Comparison of ENCODE assay signal across 24 cellular contexts in the genomic region with DNA sequence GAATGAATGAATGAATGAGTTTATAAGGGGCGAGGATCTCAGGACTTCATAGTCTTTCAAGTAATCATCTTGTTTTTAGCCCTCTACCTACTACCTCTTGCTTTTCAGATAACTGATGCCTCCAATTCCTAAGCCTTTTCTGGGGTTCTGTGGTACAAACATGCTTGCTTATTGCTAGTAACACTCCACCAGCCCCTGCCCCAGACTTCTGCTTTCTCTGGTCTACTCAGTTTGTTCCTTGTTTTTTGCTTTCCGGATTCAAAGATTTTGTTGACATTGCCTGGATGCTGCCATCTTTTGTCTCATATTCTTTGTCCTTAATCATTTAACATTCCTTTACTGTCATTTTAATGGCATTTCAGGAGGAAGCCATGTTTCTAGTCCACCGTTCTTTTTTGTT. TPM values are rescaled to one million over a fixed set of nuclear protein-coding genes. Genes with fewer than 3 reads are reported as not detected.
DNase-seq lines count a peak whose midpoint lies in the region; ATAC-seq, FAIRE-seq and TF ChIP-seq lines count a peak whose summit lies in the region.
"Had no signal": no experiment of that assay in that cellular context is flagged by ENCODE, and none has a peak within 500 bp of the region (broad histone marks: within the 10 kb centered on the region; RNA-seq: fewer than 3 reads in every experiment).

No MANE protein-coding gene starts in this region.

- H3K27ac ChIP-seq in K562 (ENCODE audit: extremely low read depth, low read depth, low read length) (no peak overlapping the region), OCI-LY7 (ENCODE audit: low read depth, low read length, poor library complexity, severe bottlenecking) (no peak overlapping the region)

- POLR2A ChIA-PET in K562 (lab: Yijun Ruan, JAX) = no interaction called here
- POLR2A ChIA-PET in OCI-LY7 (lab: Charles Lee) = no interaction called here

- H3K9ac ChIP-seq in K562 (ENCODE audit: insufficient read depth in 1 of 2, low read depth in 2 of 2, low read length in 2 of 2) = no peak overlapping the region

- BruUV-seq in K562 (replicated peaks; lab: Mats Ljungman, UMichigan) (no TSS peak), OCI-LY7 (replicated peaks; lab: Mats Ljungman, UMichigan) (no TSS peak)

- H3K4me3 ChIP-seq in K562 = no peak overlapping the region
- H3K4me3 ChIP-seq in OCI-LY7 (ENCODE audit: low read depth, low read length, poor library complexity, severe bottlenecking) = no peak overlapping the region
- H3K4me3 ChIP-seq: HAP-1 had no signal

- DNase-seq in CD1c-positive myeloid dendritic cell (ENCODE audit: extremely low spot score) (peak; percentile 19), EH (ENCODE audit: low read depth) (peak; percentile 22), MV-4-11 (lab: John Stamatoyannopoulos, UW) (peak; percentile 32), K562 (ENCODE audit: extremely low read depth in 1 of 4, low spot score in 3 of 4) (no peak), retina (no peak), kidney glomerular epithelial cell (lab: John Stamatoyannopoulos, UW) (no peak), OCI-LY7 (ENCODE audit: low spot score) (no peak)
- DNase-seq: C1 segment of cervical spinal cord; Caco-2; CD4-positive, CD25-positive, alpha-beta regulatory T cell; CD8-positive, alpha-beta T cell; DMS79; GF-D8; GOT3; HFFc6 had no signal

- no peaks in the 10 kb centered on the region for H3K9me2 ChIP-seq in OCI-LY7 (ENCODE audit: insufficient read depth, low read length)

- H3K4me2 ChIP-seq in K562 (ENCODE audit: insufficient read depth, low read length) (no peak overlapping the region), OCI-LY7 (ENCODE audit: low read length) (no peak overlapping the region)

- in situ Hi-C loops in K562 (cut with MboI) = no loop called here

- TF ChIP-seq RAD21 in K562 (CRISPR knock-in tag; conservative IDR thresholded peaks at IDR 0.05 in 1 of 2, IDR thresholded peaks at IDR 0.05 in 1 of 2) = no peak

- TF ChIP-seq EP300 in K562 (IDR thresholded peaks at IDR 0.05; ENCODE audit: low read length) = no peak

- no peak for TF ChIP-seq POLR2A in K562 (conservative IDR thresholded peaks at IDR 0.05)

- WGBS in K562 (ENCODE audit: insufficient coverage, low coverage, missing lambda C conversion rate) = 46% methylated on average over 3 of the region's 3 CpGs

- H3K79me2 ChIP-seq in K562 (ENCODE audit: control insufficient read depth, insufficient read depth, low read length) (no peaks in the 10 kb centered on the region), OCI-LY7 (ENCODE audit: insufficient read depth, low read depth, low read length) (no peaks in the 10 kb centered on the region)

- H3K36me3 ChIP-seq in K562 (ENCODE audit: control insufficient read depth, insufficient read depth, low read length) = no peaks in the 10 kb centered on the region
- no peaks in the 10 kb centered on the region for H3K36me3 ChIP-seq in OCI-LY7 (ENCODE audit: insufficient read depth, low read length)
- H3K36me3 ChIP-seq: HAP-1 had no signal

- peaks cover 0 to 7% of the 10 kb centered on the region in 2 experiments; a peak in 3 of 5 replicates for H3K4me1 ChIP-seq in K562 (replicated peaks in 1 of 2; ENCODE audit: control insufficient read depth in 2 of 2, insufficient read depth in 2 of 2, low read length in 2 of 2)
- H3K4me1 ChIP-seq in OCI-LY7 (ENCODE audit: insufficient read depth, low read length, poor library complexity, severe bottlenecking) = no peaks in the 10 kb centered on the region
- H3K4me1 ChIP-seq: Caco-2 had no signal

- H2AFZ ChIP-seq in K562 (ENCODE audit: low read depth, low read length) (no peak overlapping the region), OCI-LY7 (ENCODE audit: low read length) (no peak overlapping the region)

- H3K9me1 ChIP-seq in K562 (ENCODE audit: control insufficient read depth, insufficient read depth, low read length) = no peaks in the 10 kb centered on the region

- no peak for TF ChIP-seq CTCF in K562 (IDR thresholded peaks at IDR 0.05 in 2 of 3, conservative IDR thresholded peaks at IDR 0.05 in 1 of 3; ENCODE audit: insufficient read depth in 2 of 3, low read depth in 1 of 3, low read length in 3 of 3)
- no peak for TF ChIP-seq CTCF in OCI-LY7 (conservative IDR thresholded peaks at IDR 0.05; ENCODE audit: low read length)

- no peak for FAIRE-seq in K562 (lab: Jason Lieb, UNC)
- FAIRE-seq: GM12891, GM18507, H54 had no signal

- intact Hi-C loops in K562 (cut with micrococcal nuclease) = no loop called here
- intact Hi-C loops in OCI-LY7 (cut with micrococcal nuclease; ENCODE audit: unreplicated experiment) = no loop called here

- CTCF ChIA-PET in K562 (lab: Yijun Ruan, JAX; ENCODE audit: low intra/inter-chr PET ratio) (no interaction called here), OCI-LY7 (lab: Charles Lee; ENCODE audit: unreplicated experiment) (no interaction called here)

- H4K20me1 ChIP-seq in K562 (replicated peaks; ENCODE audit: control insufficient read depth, insufficient read depth, low read length) = no peaks in the 10 kb centered on the region
- H4K20me1 ChIP-seq in OCI-LY7 (ENCODE audit: insufficient read depth, low read length) = no peaks in the 10 kb centered on the region

- H3K9me3 ChIP-seq in K562 (replicated peaks; ENCODE audit: control insufficient read depth, insufficient read depth, low read depth, low read length) = no peaks in the 10 kb centered on the region
- H3K9me3 ChIP-seq in OCI-LY7 (ENCODE audit: low read length) = no peaks in the 10 kb centered on the region
- H3K9me3 ChIP-seq: Caco-2, HAP-1 had no signal

- ATAC-seq in K562 = no peak
- ATAC-seq in HG03139 (IDR thresholded peaks at IDR 0.05; ENCODE audit: unreplicated experiment) = no peak
- ATAC-seq: CD8-positive, alpha-beta T cell had no signal

- H3K27me3 ChIP-seq in K562 (ENCODE audit: control insufficient read depth in 2 of 2, insufficient read depth in 2 of 2, low read length in 2 of 2) = no peaks in the 10 kb centered on the region

RNA-seq across cellular contexts. Expression of gene TMEM9B, which starts 8.9 kb away (rescaled TPM):
- total RNA-seq in K562 (2011; cell fraction: chromatin; rRNA removed; ENCODE audit: low replicate concordance) = 13.2 and 21.8 TPM in 2 replicates
- total RNA-seq in K562 (2011; cell fraction: nucleolus; rRNA removed) = 13.7 and 14.1 TPM in 2 replicates
- total RNA-seq in K562 (2011; cell fraction: nucleoplasm; rRNA removed) = 20.6 and 29.5 TPM in 2 replicates
- total RNA-seq in K562 (2014; rRNA removed) (9.8 and 14.7 TPM in 2 replicates), K562 (2014; rRNA removed; fragmentation: Illumina TruSeq; extraction: Trizol) (17.8 and 19.9 TPM in 2 replicates), K562 (2015; rRNA removed; fragmentation: Illumina TruSeq; extraction: Trizol) (15.8 and 19.4 TPM in 2 replicates), K562 (2021) (14.0 TPM in 2 replicates), OCI-LY7 (2022) (13.0 and 14.8 TPM in 2 replicates)
- polyA plus RNA-seq in K562 (2011; rRNA removed) (12.8 and 20.0 TPM in 2 replicates), K562 (2014; fragmentation: Illumina TruSeq; extraction: Trizol) (12.5 and 16.0 TPM in 2 replicates), K562 (2014; fragmentation: Nextera tagmentation; extraction: Ambion mirVana) (1 to 10 TPM; 7.7 to 9.6 TPM), K562 (2014; rRNA removed) (11.9 and 16.6 TPM in 2 replicates)
- polyA plus RNA-seq in K562 (2011; cell fraction: cytosol; rRNA removed) = 7.1 and 10.5 TPM in 2 replicates
- polyA plus RNA-seq in K562 (2011; cell fraction: nucleus; rRNA removed) = 5.1 and 5.3 TPM in 2 replicates
- 15.9 and 22.1 TPM in 2 replicates for polyA plus RNA-seq in K562 (2012)
- polyA minus RNA-seq in K562 (2011; rRNA and poly(A)+ RNA removed) = 12.4 and 14.1 TPM in 2 replicates
- polyA minus RNA-seq in K562 (2011; cell fraction: cytosol; rRNA and poly(A)+ RNA removed) = 3.0 and 4.0 TPM in 2 replicates
- polyA minus RNA-seq in K562 (2011; cell fraction: nucleus; rRNA and poly(A)+ RNA removed) = 5.8 and 6.3 TPM in 2 replicates
- total RNA-seq in OCI-LY7 (2014; rRNA removed; shearing (Covaris generic)) = 8.5 and 13.4 TPM in 2 replicates

RNA-seq across cellular contexts. Expression of gene ASCL3, which starts 30.3 kb away (rescaled TPM):
- not detected in 2 replicates for total RNA-seq in K562 (2011; cell fraction: chromatin; rRNA removed; ENCODE audit: low replicate concordance)
- total RNA-seq in K562 (2011; cell fraction: nucleolus; rRNA removed) = not detected in 2 replicates
- total RNA-seq in K562 (2011; cell fraction: nucleoplasm; rRNA removed) = not detected in 2 replicates
- not detected in 2 replicates for total RNA-seq in K562 (2014; rRNA removed)
- total RNA-seq in K562 (2014; rRNA removed; fragmentation: Illumina TruSeq; extraction: Trizol) = not detected in 2 replicates
- total RNA-seq in K562 (2015; rRNA removed; fragmentation: Illumina TruSeq; extraction: Trizol) = not detected in 2 replicates
- not detected in 2 replicates for total RNA-seq in K562 (2021)
- not detected in 2 replicates for polyA plus RNA-seq in K562 (2011; rRNA removed)
- polyA plus RNA-seq in K562 (2011; cell fraction: cytosol; rRNA removed) = not detected in 2 replicates
- not detected in 2 replicates for polyA plus RNA-seq in K562 (2011; cell fraction: nucleus; rRNA removed)
- polyA plus RNA-seq in K562 (2012) = not detected in 2 replicates
- polyA plus RNA-seq in K562 (2014; fragmentation: Illumina TruSeq; extraction: Trizol) = not detected in 2 replicates
- not detected for polyA plus RNA-seq in K562 (2014; fragmentation: Nextera tagmentation; extraction: Ambion mirVana)
- not detected in 2 replicates for polyA plus RNA-seq in K562 (2014; rRNA removed)
- not detected in 2 replicates for polyA minus RNA-seq in K562 (2011; rRNA and poly(A)+ RNA removed)
- not detected in 2 replicates for polyA minus RNA-seq in K562 (2011; cell fraction: cytosol; rRNA and poly(A)+ RNA removed)
- not detected in 2 replicates for polyA minus RNA-seq in K562 (2011; cell fraction: nucleus; rRNA and poly(A)+ RNA removed)
- not detected in 2 replicates for total RNA-seq in OCI-LY7 (2014; rRNA removed; shearing (Covaris generic))
- not detected in 2 replicates for total RNA-seq in OCI-LY7 (2022)
- total RNA-seq: A172; A673; Caco-2; CD4-positive, CD25-positive, alpha-beta regulatory T cell; CD8-positive, alpha-beta T cell; G401; HFFc6 had no signal
- polyA plus RNA-seq: BJ; CD4-positive, CD25-positive, alpha-beta regulatory T cell had no signal

RNA-seq across cellular contexts. Expression of gene NRIP3, which starts 30.7 kb away (rescaled TPM):
- total RNA-seq in K562 (2011; cell fraction: chromatin; rRNA removed; ENCODE audit: low replicate concordance) = 16.4 and 21.2 TPM in 2 replicates
- 12.2 and 12.6 TPM in 2 replicates for total RNA-seq in K562 (2011; cell fraction: nucleolus; rRNA removed)
- 15.0 and 21.2 TPM in 2 replicates for total RNA-seq in K562 (2011; cell fraction: nucleoplasm; rRNA removed)
- total RNA-seq in K562 (2014; rRNA removed) (10.9 and 11.4 TPM in 2 replicates), K562 (2014; rRNA removed; fragmentation: Illumina TruSeq; extraction: Trizol) (16.6 and 18.9 TPM in 2 replicates), K562 (2015; rRNA removed; fragmentation: Illumina TruSeq; extraction: Trizol) (12.9 and 13.8 TPM in 2 replicates), K562 (2021) (14.4 and 15.3 TPM in 2 replicates), OCI-LY7 (2022) (not detected in 2 replicates)
- polyA plus RNA-seq in K562 (2011; rRNA removed) (12.0 and 18.7 TPM in 2 replicates), K562 (2014; fragmentation: Illumina TruSeq; extraction: Trizol) (11.6 and 12.6 TPM in 2 replicates), K562 (2014; fragmentation: Nextera tagmentation; extraction: Ambion mirVana) (1 to 10 TPM; 4.4 to 6.4 TPM), K562 (2014; rRNA removed) (7.4 and 8.5 TPM in 2 replicates)
- polyA plus RNA-seq in K562 (2011; cell fraction: cytosol; rRNA removed) = 9.9 and 10.9 TPM in 2 replicates
- polyA plus RNA-seq in K562 (2011; cell fraction: nucleus; rRNA removed) = 11.9 and 13.7 TPM in 2 replicates
- 7.2 and 9.1 TPM in 2 replicates for polyA plus RNA-seq in K562 (2012)
- polyA minus RNA-seq in K562 (2011; rRNA and poly(A)+ RNA removed) = 22.0 and 27.3 TPM in 2 replicates
- polyA minus RNA-seq in K562 (2011; cell fraction: cytosol; rRNA and poly(A)+ RNA removed) = 9.7 and 16.0 TPM in 2 replicates
- polyA minus RNA-seq in K562 (2011; cell fraction: nucleus; rRNA and poly(A)+ RNA removed) = 5.4 and 6.0 TPM in 2 replicates
- not detected in 2 replicates for total RNA-seq in OCI-LY7 (2014; rRNA removed; shearing (Covaris generic))

RNA-seq across cellular contexts. Expression of gene C11orf16, which starts 40.4 kb away (rescaled TPM):
- not detected in 2 replicates for total RNA-seq in K562 (2011; cell fraction: chromatin; rRNA removed; ENCODE audit: low replicate concordance)
- total RNA-seq in K562 (2011; cell fraction: nucleolus; rRNA removed) = 0.33 TPM in 1 of 2 replicates, not detected in the other
- total RNA-seq in K562 (2011; cell fraction: nucleoplasm; rRNA removed) = not detected in 2 replicates
- total RNA-seq in K562 (2014; rRNA removed) (not detected in 2 replicates), K562 (2014; rRNA removed; fragmentation: Illumina TruSeq; extraction: Trizol) (not detected in 2 replicates), K562 (2015; rRNA removed; fragmentation: Illumina TruSeq; extraction: Trizol) (not detected in 2 replicates), K562 (2021) (not detected in 2 replicates), OCI-LY7 (2022) (not detected in 2 replicates)
- polyA plus RNA-seq in K562 (2011; rRNA removed) (not detected in 2 replicates), K562 (2014; fragmentation: Illumina TruSeq; extraction: Trizol) (not detected in 2 replicates), K562 (2014; fragmentation: Nextera tagmentation; extraction: Ambion mirVana) (not detected), K562 (2014; rRNA removed) (0.05 TPM in 1 of 2 replicates, not detected in the other)
- polyA plus RNA-seq in K562 (2011; cell fraction: cytosol; rRNA removed) = not detected in 2 replicates
- polyA plus RNA-seq in K562 (2011; cell fraction: nucleus; rRNA removed) = 0.26 TPM in 1 of 2 replicates, not detected in the other
- polyA plus RNA-seq in K562 (2012) = 0.07 TPM in 1 of 2 replicates, not detected in the other
- polyA minus RNA-seq in K562 (2011; rRNA and poly(A)+ RNA removed) = not detected in 2 replicates
- not detected in 2 replicates for polyA minus RNA-seq in K562 (2011; cell fraction: cytosol; rRNA and poly(A)+ RNA removed)
- not detected in 2 replicates for polyA minus RNA-seq in K562 (2011; cell fraction: nucleus; rRNA and poly(A)+ RNA removed)
- not detected in 2 replicates for total RNA-seq in OCI-LY7 (2014; rRNA removed; shearing (Covaris generic))
- total RNA-seq: A673; Caco-2; CD4-positive, CD25-positive, alpha-beta regulatory T cell; CD8-positive, alpha-beta T cell; G401; HFFc6 had no signal
- polyA plus RNA-seq: BJ had no signal

Comparison
In these comparisons a context has a peak if more than half of its experiments do, and no peak if none do; other contexts are left out.
1. DNase-seq: peak in CD1c-positive myeloid dendritic cell (single experiment), EH (single experiment) and MV-4-11 (single experiment); none in K562 (0 of 4), retina (single experiment), kidney glomerular epithelial cell (single experiment) and OCI-LY7 (single experiment).
2. RNA of gene NRIP3, which starts 30.7 kb away (total RNA-seq): 10.9 to 21.2 TPM in K562; not detected in OCI-LY7; every median in the first group is over 10 times any median in the second.